In genomic region chr2:241103176-241103595, GRCh38 we compare ENCODE assay signal across 9 cellular contexts. TPM values are rescaled to one million over a fixed set of nuclear protein-coding genes. Genes with fewer than 3 reads are reported as not detected.
DNase-seq lines count a peak whose midpoint lies in the region; ATAC-seq and TF ChIP-seq lines count a peak whose summit lies in the region.
"Had no signal": no experiment of that assay in that cellular context is flagged by ENCODE, and none has a peak within 500 bp of the region (broad histone marks: within the 10 kb centered on the region; RNA-seq: fewer than 3 reads in every experiment).

No MANE protein-coding gene starts in this region.

- H3K27me3 ChIP-seq in HAP-1 (ENCODE audit: low read depth) (no peaks in the 10 kb centered on the region), skeletal muscle tissue (ENCODE audit: control insufficient read depth in 3 of 3, insufficient read depth in 3 of 3, low read length in 3 of 3) (no peaks in the 10 kb centered on the region)

- H3K27me3 Mint-ChIP-seq in WTC11 (ENCODE audit: low read depth) (no peaks in the 10 kb centered on the region), glutamatergic neuron (ENCODE audit: unreplicated experiment) (peaks cover 11% of the 10 kb centered on the region)

- CTCF ChIA-PET in WTC11 (lab: Charles Lee), result interaction anchor here (1.5 kb wide), 1 partner anchor 189 kb away, joined by 5 read pairs; no protein-coding TSS in a partner anchor

- in situ Hi-C loops in HAP-1 (cut with MboI; ENCODE audit: low sequenced_read_pairs) (no loop called here), KBM-7 (cut with MboI; ENCODE audit: low pct_unique_long_range_greater_than_20kb, low sequenced_read_pairs) (no loop called here)

- DNase-seq in HAP-1 (ENCODE audit: low spot score in 2 of 2) (peak; percentile 81 to 95), WTC11 (ENCODE audit: low spot score) (no peak), glutamatergic neuron (no peak), KBM-7 (no peak), iPS-NIHi11 (ENCODE audit: low spot score) (no peak)
- DNase-seq in activated CD4-positive, alpha-beta T cell treated with anti-CD3 and anti-CD28 coated beads for 4 hours, result no peak
- DNase-seq: stimulated activated CD4-positive, alpha-beta T cell treated with anti-CD3 and anti-CD28 coated beads, Interleukin-1b, Interleukin-23, amount 100 ng/mL, for 48 hours had no signal

- H3K4me1 ChIP-seq in HAP-1 (peaks cover 2% of the 10 kb centered on the region; the same call in 1 of the 2 replicates), skeletal muscle tissue (ENCODE audit: control insufficient read depth in 3 of 3, insufficient read depth in 3 of 3, low read length in 3 of 3) (peaks cover 17 to 35% (median 19%) of the 10 kb centered on the region in 3 donors)

- H3K36me3 ChIP-seq in HAP-1 (replicated peaks) (peaks cover 16% of the 10 kb centered on the region), skeletal muscle tissue (ENCODE audit: control insufficient read depth in 3 of 3, insufficient read depth in 3 of 3, low read length in 3 of 3) (peaks cover 0 to 14% (median 13%) of the 10 kb centered on the region in 3 donors)

- H3K4me3 Mint-ChIP-seq in WTC11 (peak overlapping the region; percentile 95), glutamatergic neuron (ENCODE audit: unreplicated experiment) (peak overlapping the region; percentile 97)

- H3K4me3 ChIP-seq in HAP-1 (peak overlapping the region; percentile 91), skeletal muscle tissue (ENCODE audit: low read length in 3 of 3) (peak overlapping the region; percentile 83 to 94 (median 92))

- H3K36me3 Mint-ChIP-seq in WTC11, result peaks cover 15% of the 10 kb centered on the region
- H3K36me3 Mint-ChIP-seq in glutamatergic neuron (ENCODE audit: unreplicated experiment), result peaks cover 4% of the 10 kb centered on the region

- POLR2A ChIA-PET in WTC11 (lab: Charles Lee), result no interaction called here

- no peak for ATAC-seq in WTC11
- ATAC-seq in GM21360 (IDR thresholded peaks at IDR 0.05; ENCODE audit: unreplicated experiment), result no peak

- no peak for TF ChIP-seq CTCF in WTC11 (IDR thresholded peaks at IDR 0.05)
- TF ChIP-seq CTCF in glutamatergic neuron (IDR thresholded peaks at IDR 0.05; ENCODE audit: partially characterized antibody, unreplicated experiment), result no peak

- peak overlapping the region; percentile 94 to 99 (median 98) for H3K9ac ChIP-seq in skeletal muscle tissue (ENCODE audit: low read depth in 1 of 3, low read length in 3 of 3)

- H3K27ac Mint-ChIP-seq in WTC11 (peak overlapping the region; percentile 98; the same call in 1 of the 2 replicates), glutamatergic neuron (ENCODE audit: unreplicated experiment) (peak overlapping the region; percentile 92)

- no peaks in the 10 kb centered on the region for H3K9me3 Mint-ChIP-seq in WTC11
- H3K9me3 Mint-ChIP-seq in glutamatergic neuron (ENCODE audit: unreplicated experiment), result peaks cover 8% of the 10 kb centered on the region

- H3K27ac ChIP-seq in skeletal muscle tissue (ENCODE audit: low read depth, low read length), result no peak overlapping the region

- H3K9me3 ChIP-seq in HAP-1 (no peaks in the 10 kb centered on the region), skeletal muscle tissue (ENCODE audit: control insufficient read depth in 3 of 3, low read length in 3 of 3) (no peaks in the 10 kb centered on the region)

- H3K4me1 Mint-ChIP-seq in WTC11 (peaks cover 5% of the 10 kb centered on the region), glutamatergic neuron (ENCODE audit: low read depth, unreplicated experiment) (peaks cover 9% of the 10 kb centered on the region)

TF ChIP-seq in WTC11, 78 proteins besides CTCF, POLR2A, EP300 and RAD21:
- TF ChIP-seq SP1 (CRISPR knock-in tag; conservative IDR thresholded peaks at IDR 0.05) (no peak), TEAD4 (CRISPR knock-in tag; IDR thresholded peaks at IDR 0.05) (no peak), MYBL2 (CRISPR knock-in tag; IDR thresholded peaks at IDR 0.05) (no peak), ATF2 (CRISPR knock-in tag; IDR thresholded peaks at IDR 0.05; ENCODE audit: borderline replicate concordance, low read depth) (no peak), SMAD3 (CRISPR knock-in tag; IDR thresholded peaks at IDR 0.05; ENCODE audit: borderline replicate concordance) (no peak), NR1H2 (CRISPR knock-in tag; IDR thresholded peaks at IDR 0.05) (no peak), JUN (CRISPR knock-in tag; IDR thresholded peaks at IDR 0.05) (no peak), HMGA2 (CRISPR knock-in tag; IDR thresholded peaks at IDR 0.05) (no peak), GABPB1 (CRISPR knock-in tag; IDR thresholded peaks at IDR 0.05) (no peak), TP53 (CRISPR knock-in tag; IDR thresholded peaks at IDR 0.05) (no peak), GTF2I (CRISPR knock-in tag; conservative IDR thresholded peaks at IDR 0.05) (no peak), ETV6 (CRISPR knock-in tag; IDR thresholded peaks at IDR 0.05) (no peak), ZNF219 (CRISPR knock-in tag; IDR thresholded peaks at IDR 0.05; ENCODE audit: borderline replicate concordance) (no peak), IRF1 (CRISPR knock-in tag; IDR thresholded peaks at IDR 0.05) (no peak)
TF ChIP-seq in WTC11: peak in this region for 0.

RNA-seq across cellular contexts. Expression of gene MTERF4, which starts 1.1 kb away (rescaled TPM):
- total RNA-seq in WTC11 (2021), result 22.4 to 25.4 TPM (median 23.3 TPM) in 3 replicates
- total RNA-seq in glutamatergic neuron (ENCODE audit: unreplicated experiment), result 63.5 TPM
- 32.4 TPM for total RNA-seq in skeletal muscle tissue

RNA-seq across cellular contexts. Expression of gene PASK, which starts 46.1 kb away (rescaled TPM):
- total RNA-seq in WTC11 (2021) (64.7 to 80.9 TPM (median 72.8 TPM) in 3 replicates), glutamatergic neuron (ENCODE audit: unreplicated experiment) (24.4 TPM), skeletal muscle tissue (3.7 TPM)

RNA-seq across cellular contexts. Expression of gene PPP1R7, which starts 47.1 kb away (rescaled TPM):
- 44.0 to 49.1 TPM (median 49.0 TPM) in 3 replicates for total RNA-seq in WTC11 (2021)
- 53.9 TPM for total RNA-seq in glutamatergic neuron (ENCODE audit: unreplicated experiment)
- 44.4 TPM for total RNA-seq in skeletal muscle tissue

Comparison
In these comparisons a context has a peak if more than half of its experiments do, and no peak if none do; other contexts are left out.
1. DNase-seq: peak in HAP-1 (2 of 2); none in WTC11 (single experiment), glutamatergic neuron (single experiment), activated CD4-positive, alpha-beta T cell treated with anti-CD3 and anti-CD28 coated beads for 4 hours (0 of 2), KBM-7 (single experiment) and iPS-NIHi11 (single experiment).